Comparison of ENCODE assay signal across 19 cellular contexts in the genomic region with DNA sequence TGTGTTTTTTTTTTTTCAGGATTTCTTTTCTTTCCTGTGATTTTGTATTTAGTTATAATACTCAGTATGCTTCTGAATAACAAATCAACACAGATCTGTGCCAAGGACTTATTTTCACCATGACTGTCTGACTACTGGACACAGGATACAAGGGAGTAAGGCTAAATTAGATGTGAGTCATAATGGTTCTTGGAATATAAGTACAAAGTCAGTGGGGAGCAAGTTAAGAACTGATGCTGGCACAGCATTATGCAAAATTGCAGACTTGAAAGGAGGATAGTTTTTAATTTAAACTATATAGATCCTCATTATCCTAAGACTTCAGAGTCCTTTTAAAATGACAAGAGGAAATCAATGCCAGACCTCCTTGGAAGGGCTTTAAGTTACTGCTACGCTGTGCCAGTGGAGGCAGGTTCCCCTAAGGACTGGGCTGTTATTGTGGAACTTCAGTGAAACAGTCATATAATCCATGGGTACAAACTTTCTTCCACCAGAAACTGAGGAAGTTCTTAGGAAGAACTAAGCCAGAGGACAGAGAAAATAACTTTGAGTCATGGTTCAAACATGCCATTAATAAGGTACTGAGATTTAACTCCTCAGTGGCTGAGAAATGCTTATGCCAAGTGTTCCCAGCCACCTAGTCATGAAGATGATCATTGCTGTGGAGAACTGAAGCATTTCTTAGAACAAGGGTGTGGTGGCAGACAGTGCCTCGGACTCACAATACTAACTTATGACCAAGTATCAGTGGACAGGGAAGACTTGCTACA.
DNase-seq lines count a peak whose midpoint lies in the region; ATAC-seq, FAIRE-seq and TF ChIP-seq lines count a peak whose summit lies in the region.
"Had no signal": no experiment of that assay in that cellular context is flagged by ENCODE, and none has a peak within 500 bp of the region (broad histone marks: within the 10 kb centered on the region; RNA-seq: fewer than 3 reads in every experiment).

No MANE protein-coding gene starts in this region.

- H4K20me1 ChIP-seq in astrocyte (ENCODE audit: insufficient read depth, low read length), result no peaks in the 10 kb centered on the region

- peak overlapping the region; percentile 17 for H3K9ac ChIP-seq in astrocyte (ENCODE audit: low read length)

- H3K36me3 ChIP-seq in astrocyte (ENCODE audit: insufficient read depth, low read length), result no peaks in the 10 kb centered on the region
- H3K36me3 ChIP-seq: sigmoid colon, transverse colon had no signal

- no peak overlapping the region for H2AFZ ChIP-seq in astrocyte (ENCODE audit: low read depth, low read length)

- H3K36me3 Mint-ChIP-seq in astrocyte (ENCODE audit: low read depth, unreplicated experiment) (no peaks in the 10 kb centered on the region), T-helper 17 cell (ENCODE audit: low read depth) (no peaks in the 10 kb centered on the region)
- H3K36me3 Mint-ChIP-seq: CD4-positive, CD25-positive, alpha-beta regulatory T cell had no signal

- H3K27ac Mint-ChIP-seq in astrocyte (ENCODE audit: unreplicated experiment), result peak overlapping the region; percentile 37
- H3K27ac Mint-ChIP-seq in T-helper 17 cell, result no peak overlapping the region
- H3K27ac Mint-ChIP-seq: activated CD4-positive, alpha-beta memory T cell treated with anti-CD3 and anti-CD28 coated beads, Interleukin-2, amount 10 ng/mL, durations not matched to agents 7 days and 5 days; CD4-positive, CD25-positive, alpha-beta regulatory T cell had no signal

- H3K4me3 ChIP-seq in astrocyte (ENCODE audit: insufficient read depth, low read depth, low read length) (no peak overlapping the region), fibroblast of pulmonary artery (replicated peaks; ENCODE audit: low read depth, low read length) (no peak overlapping the region), skeletal muscle cell (ENCODE audit: low read depth, low read length) (no peak overlapping the region)
- H3K4me3 ChIP-seq: dorsolateral prefrontal cortex, sigmoid colon, transverse colon had no signal

- no peak for ATAC-seq in T-helper 17 cell

- no peak overlapping the region for H3K4me3 Mint-ChIP-seq in astrocyte (ENCODE audit: unreplicated experiment)
- H3K4me3 Mint-ChIP-seq in T-helper 17 cell, result no peak overlapping the region
- H3K4me3 Mint-ChIP-seq: activated CD4-positive, alpha-beta memory T cell treated with anti-CD3 and anti-CD28 coated beads, Interleukin-2, amount 10 ng/mL, durations not matched to agents 7 days and 5 days; CD4-positive, CD25-positive, alpha-beta regulatory T cell; neural crest cell had no signal

- DNase-seq in HCEC 1CT (peak; percentile 71), astrocyte (ENCODE audit: low read depth) (peak; percentile 78), fibroblast of pulmonary artery (ENCODE audit: low read depth) (peak; percentile 61), skeletal muscle cell (ENCODE audit: low read depth) (peak; percentile 38), T-helper 17 cell (no peak), D721Med (ENCODE audit: insufficient read length, low spot score) (no peak), caudate nucleus (lab: John Stamatoyannopoulos, UW) (no peak), urothelium cell line (ENCODE audit: low spot score) (no peak)
- DNase-seq: activated CD4-positive, alpha-beta memory T cell treated with anti-CD3 and anti-CD28 coated beads, Interleukin-2, amount 10 ng/mL, durations not matched to agents 7 days and 5 days; amniotic stem cell; CD4-positive, CD25-positive, alpha-beta regulatory T cell; DND-41; dorsolateral prefrontal cortex; GOT3; NCI-H2081; NCI-H69; sigmoid colon; transverse colon had no signal

- H3K9me3 ChIP-seq in astrocyte (ENCODE audit: insufficient read depth, low read depth, low read length) (no peaks in the 10 kb centered on the region), T-helper 17 cell (ENCODE audit: control insufficient read depth, low read length, poor library complexity, severe bottlenecking) (no peaks in the 10 kb centered on the region)
- H3K9me3 ChIP-seq: sigmoid colon, transverse colon had no signal

- peaks cover 13% of the 10 kb centered on the region for H3K4me1 ChIP-seq in astrocyte (ENCODE audit: insufficient read depth, low read length)
- H3K4me1 ChIP-seq: sigmoid colon, transverse colon had no signal

- no peak for TF ChIP-seq CTCF in astrocyte (IDR thresholded peaks at IDR 0.05; ENCODE audit: insufficient read depth, low read depth, low read length)
- TF ChIP-seq CTCF in fibroblast of pulmonary artery (IDR thresholded peaks at IDR 0.05; ENCODE audit: low read length, missing control alignments), result no peak
- no peak for TF ChIP-seq CTCF in D721Med (IDR thresholded peaks at IDR 0.05; ENCODE audit: insufficient read depth, missing control alignments)

- H3K4me2 ChIP-seq in astrocyte (ENCODE audit: low read length), result peak overlapping the region; percentile 38

- H3K27me3 Mint-ChIP-seq in astrocyte (ENCODE audit: low read depth, unreplicated experiment) (no peaks in the 10 kb centered on the region), T-helper 17 cell (peaks cover 5% of the 10 kb centered on the region)
- H3K27me3 Mint-ChIP-seq: activated CD4-positive, alpha-beta memory T cell treated with anti-CD3 and anti-CD28 coated beads, Interleukin-2, amount 10 ng/mL, durations not matched to agents 7 days and 5 days; CD4-positive, CD25-positive, alpha-beta regulatory T cell had no signal

- no peaks in the 10 kb centered on the region for H3K79me2 ChIP-seq in astrocyte (ENCODE audit: insufficient read depth, low read length)

- no peaks in the 10 kb centered on the region for H3K27me3 ChIP-seq in astrocyte (ENCODE audit: insufficient read depth, low read length)
- H3K27me3 ChIP-seq: sigmoid colon, transverse colon had no signal

- no peaks in the 10 kb centered on the region for H3K9me3 Mint-ChIP-seq in astrocyte (ENCODE audit: unreplicated experiment)
- H3K9me3 Mint-ChIP-seq: activated CD4-positive, alpha-beta memory T cell treated with anti-CD3 and anti-CD28 coated beads, Interleukin-2, amount 10 ng/mL, durations not matched to agents 7 days and 5 days; neural crest cell had no signal

- H3K4me1 Mint-ChIP-seq in astrocyte (ENCODE audit: low read depth, unreplicated experiment) (peaks cover 13% of the 10 kb centered on the region), T-helper 17 cell (no peaks in the 10 kb centered on the region)
- H3K4me1 Mint-ChIP-seq: activated CD4-positive, alpha-beta memory T cell treated with anti-CD3 and anti-CD28 coated beads, Interleukin-2, amount 10 ng/mL, durations not matched to agents 7 days and 5 days; CD4-positive, CD25-positive, alpha-beta regulatory T cell; neural crest cell had no signal

- no peak for FAIRE-seq in astrocyte (lab: Jason Lieb, UNC)
- no peak for FAIRE-seq in D721Med (lab: Jason Lieb, UNC)
- no peak for FAIRE-seq in urothelium cell line (lab: Jason Lieb, UNC)

- H3K27ac ChIP-seq in astrocyte (ENCODE audit: low read depth, low read length) (peak overlapping the region; percentile 44), caudate nucleus (ENCODE audit: low read depth, low read length) (no peak overlapping the region)
- H3K27ac ChIP-seq: dorsolateral prefrontal cortex, sigmoid colon, transverse colon had no signal

Comparison
In these comparisons a context has a peak if more than half of its experiments do, and no peak if none do; other contexts are left out.
1. DNase-seq: peak in HCEC 1CT (single experiment), astrocyte (single experiment), fibroblast of pulmonary artery (single experiment) and skeletal muscle cell (single experiment); none in T-helper 17 cell (0 of 3), D721Med (single experiment), caudate nucleus (0 of 61) and urothelium cell line (single experiment).